Comparison of ENCODE assay signal across 28 cellular contexts in the genomic region with DNA sequence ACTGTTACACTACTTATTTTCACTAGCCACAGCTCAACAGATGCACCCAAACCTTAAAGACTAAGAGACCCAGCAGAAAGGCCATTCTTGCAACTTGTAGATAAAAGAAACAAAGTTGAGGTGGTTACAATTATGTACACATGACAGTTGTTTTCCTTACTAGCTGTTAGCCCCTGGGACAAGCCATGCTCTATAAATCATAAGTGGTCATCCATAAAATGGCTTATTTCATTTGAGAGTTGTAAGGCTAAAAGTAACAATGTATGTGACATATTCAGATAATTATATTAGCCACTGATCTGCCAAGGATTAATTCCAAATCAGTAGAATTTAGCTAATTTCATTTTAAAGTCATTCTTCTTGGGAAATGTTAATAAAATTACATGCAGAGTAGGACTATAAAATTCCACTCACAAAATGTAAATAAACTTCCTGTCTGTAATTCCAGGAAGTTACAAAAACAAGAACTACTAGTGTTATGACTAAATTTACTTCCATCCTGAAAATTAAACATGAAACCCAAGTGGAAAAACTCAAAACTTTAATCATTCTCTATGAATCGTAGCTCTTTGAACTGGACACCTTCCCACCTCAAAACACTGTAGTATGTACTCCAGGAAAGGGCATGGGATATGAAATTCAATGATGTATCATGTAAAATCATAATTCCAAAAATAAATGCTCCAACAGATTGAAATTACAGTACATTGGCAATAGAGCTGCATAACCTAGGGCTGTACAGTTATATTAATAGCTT. TPM values are rescaled to one million over a fixed set of nuclear protein-coding genes. Genes with fewer than 3 reads are reported as not detected.
DNase-seq lines count a peak whose midpoint lies in the region; ATAC-seq and TF ChIP-seq lines count a peak whose summit lies in the region.
"Had no signal": no experiment of that assay in that cellular context is flagged by ENCODE, and none has a peak within 500 bp of the region (broad histone marks: within the 10 kb centered on the region; RNA-seq: fewer than 3 reads in every experiment).

No MANE protein-coding gene starts in this region.

- no peaks in the 10 kb centered on the region for H3K27me3 Mint-ChIP-seq in stimulated activated naive CD8-positive, alpha-beta T cell treated with anti-CD3 and anti-CD28 coated beads, Interleukin-15, Interleukin-2, amounts not matched to agents 100 ng/mL and 50 ng/mL, for 24 hours
- no peaks in the 10 kb centered on the region for H3K27me3 Mint-ChIP-seq in stimulated activated naive CD8-positive, alpha-beta T cell treated with anti-CD3 and anti-CD28 coated beads, Interleukin-15, amount 100 ng/mL, for 72 hours
- H3K27me3 Mint-ChIP-seq in T-cell (no peaks in the 10 kb centered on the region), chondrocyte (ENCODE audit: low read depth) (no peaks in the 10 kb centered on the region)
- H3K27me3 Mint-ChIP-seq: CD4-positive, alpha-beta memory T cell had no signal

- peaks cover 13% of the 10 kb centered on the region for H3K4me1 Mint-ChIP-seq in stimulated activated naive CD8-positive, alpha-beta T cell treated with anti-CD3 and anti-CD28 coated beads, Interleukin-15, Interleukin-2, amounts not matched to agents 100 ng/mL and 50 ng/mL, for 24 hours (ENCODE audit: low read depth)
- H3K4me1 Mint-ChIP-seq in stimulated activated naive CD8-positive, alpha-beta T cell treated with anti-CD3 and anti-CD28 coated beads, Interleukin-15, amount 100 ng/mL, for 72 hours: peaks cover 20% of the 10 kb centered on the region
- H3K4me1 Mint-ChIP-seq in T-cell: peaks cover 9 to 14% (median 10%) of the 10 kb centered on the region in 3 donors
- H3K4me1 Mint-ChIP-seq in chondrocyte (ENCODE audit: low read depth): peaks cover 12% of the 10 kb centered on the region
- H3K4me1 Mint-ChIP-seq: immature natural killer cell, neural progenitor cell had no signal

- H3K9me3 Mint-ChIP-seq in stimulated activated naive CD8-positive, alpha-beta T cell treated with anti-CD3 and anti-CD28 coated beads, Interleukin-15, Interleukin-2, amounts not matched to agents 100 ng/mL and 50 ng/mL, for 24 hours: no peaks in the 10 kb centered on the region
- H3K9me3 Mint-ChIP-seq in stimulated activated naive CD8-positive, alpha-beta T cell treated with anti-CD3 and anti-CD28 coated beads, Interleukin-15, amount 100 ng/mL, for 72 hours: no peaks in the 10 kb centered on the region
- H3K9me3 Mint-ChIP-seq in T-cell: no peaks in the 10 kb centered on the region
- H3K9me3 Mint-ChIP-seq in chondrocyte (ENCODE audit: low read depth): no peaks in the 10 kb centered on the region
- H3K9me3 Mint-ChIP-seq: CD4-positive, alpha-beta memory T cell; immature natural killer cell; neural progenitor cell had no signal

- TF ChIP-seq CTCF in chondrocyte (IDR thresholded peaks at IDR 0.05): no peak

- no peak overlapping the region for H3K4me3 Mint-ChIP-seq in stimulated activated naive CD8-positive, alpha-beta T cell treated with anti-CD3 and anti-CD28 coated beads, Interleukin-15, Interleukin-2, amounts not matched to agents 100 ng/mL and 50 ng/mL, for 24 hours
- no peak overlapping the region for H3K4me3 Mint-ChIP-seq in stimulated activated naive CD8-positive, alpha-beta T cell treated with anti-CD3 and anti-CD28 coated beads, Interleukin-15, amount 100 ng/mL, for 72 hours
- no peak overlapping the region for H3K4me3 Mint-ChIP-seq in T-cell
- H3K4me3 Mint-ChIP-seq in chondrocyte (ENCODE audit: unreplicated experiment): no peak overlapping the region
- H3K4me3 Mint-ChIP-seq: CD4-positive, alpha-beta memory T cell; immature natural killer cell; neural progenitor cell had no signal

- no peak for DNase-seq in stimulated activated naive CD8-positive, alpha-beta T cell treated with anti-CD3 and anti-CD28 coated beads, Interleukin-15, amount 100 ng/mL, for 72 hours
- no peak for DNase-seq in T-cell
- DNase-seq in chondrocyte (ENCODE audit: low spot score): no peak
- DNase-seq in NCI-H1694 treated with DMSO at 0.1 percent for 48 hours (lab: John Stamatoyannopoulos, UW): no peak
- no peak for DNase-seq in SW480 (ENCODE audit: low spot score)
- DNase-seq: activated naive CD4-positive, alpha-beta T cell treated with anti-CD3 and anti-CD28 coated beads, Interleukin-2, amount 50 U/mL, for 16 hours; CD4-positive, alpha-beta memory T cell; DMS 273 treated with DMSO at 0.1 percent for 48 hours; GOT3; hypothalamus; immature natural killer cell; left lung; mesenchymal stem cell; NCI-H146; NCI-H524; PC-9; stimulated activated CD4-positive, alpha-beta T cell treated with anti-CD3 and anti-CD28 coated beads, Interleukin-4, amount 100 ng/mL, for 4 hours; stimulated activated naive CD4-positive, alpha-beta T cell treated with Interleukin-2 at 50 U/mL for 16 hours; T1000 had no signal

- H3K36me3 Mint-ChIP-seq in stimulated activated naive CD8-positive, alpha-beta T cell treated with anti-CD3 and anti-CD28 coated beads, Interleukin-15, Interleukin-2, amounts not matched to agents 100 ng/mL and 50 ng/mL, for 24 hours (ENCODE audit: low read depth): peaks cover 25% of the 10 kb centered on the region
- H3K36me3 Mint-ChIP-seq in T-cell (peaks cover 16% of the 10 kb centered on the region), chondrocyte (ENCODE audit: low read depth) (peaks cover 10% of the 10 kb centered on the region)

- no peak for ATAC-seq in stimulated activated naive CD8-positive, alpha-beta T cell treated with anti-CD3 and anti-CD28 coated beads, Interleukin-15, amount 100 ng/mL, for 72 hours
- ATAC-seq in T-cell (replicated peaks in 1 of 4) (no peak), esophagus mucosa (no peak)
- ATAC-seq: left lung, Right ventricle myocardium inferior, sciatic nerve had no signal

- peak overlapping the region; percentile 52 for H3K27ac Mint-ChIP-seq in stimulated activated naive CD8-positive, alpha-beta T cell treated with anti-CD3 and anti-CD28 coated beads, Interleukin-15, Interleukin-2, amounts not matched to agents 100 ng/mL and 50 ng/mL, for 24 hours
- H3K27ac Mint-ChIP-seq in stimulated activated naive CD8-positive, alpha-beta T cell treated with anti-CD3 and anti-CD28 coated beads, Interleukin-15, amount 100 ng/mL, for 72 hours: peak overlapping the region in 1 of 2 donors; percentile 70
- H3K27ac Mint-ChIP-seq in T-cell (peak overlapping the region; percentile 31 to 61), chondrocyte (ENCODE audit: unreplicated experiment) (peak overlapping the region; percentile 6)
- H3K27ac Mint-ChIP-seq: CD4-positive, alpha-beta memory T cell; neural progenitor cell had no signal

- POLR2A ChIA-PET in T-cell (lab: Charles Lee): no interaction called here

- CTCF ChIA-PET in T-cell (lab: Charles Lee): interaction anchor here (0.6 to 0.8 kb wide), 2 partner anchors 8 to 165 kb away, joined by 3 read pairs; no protein-coding TSS in a partner anchor

RNA-seq across cellular contexts. Expression of gene SLC37A3, which starts 13.3 kb away (rescaled TPM):
- total RNA-seq in T-cell (10 to 100 TPM; 23.2 to 50.5 (median 38.1) TPM), chondrocyte (59.3 to 68.1 TPM (median 64.9 TPM) in 3 replicates), esophagus mucosa (14.4 TPM)

RNA-seq across cellular contexts. Expression of gene RAB19, which starts 18.8 kb away (rescaled TPM):
- 1 to 10 TPM; 4.3 to 8.9 (median 5.6) TPM for total RNA-seq in T-cell
- not detected in 3 replicates for total RNA-seq in chondrocyte
- total RNA-seq in esophagus mucosa: 0.20 TPM
- total RNA-seq: ascending aorta, cardiac septum, posterior vena cava, Right ventricle myocardium inferior, sciatic nerve, thoracic aorta had no signal
